Comparison of ENCODE assay signal across 8 cellular contexts in the genomic region with DNA sequence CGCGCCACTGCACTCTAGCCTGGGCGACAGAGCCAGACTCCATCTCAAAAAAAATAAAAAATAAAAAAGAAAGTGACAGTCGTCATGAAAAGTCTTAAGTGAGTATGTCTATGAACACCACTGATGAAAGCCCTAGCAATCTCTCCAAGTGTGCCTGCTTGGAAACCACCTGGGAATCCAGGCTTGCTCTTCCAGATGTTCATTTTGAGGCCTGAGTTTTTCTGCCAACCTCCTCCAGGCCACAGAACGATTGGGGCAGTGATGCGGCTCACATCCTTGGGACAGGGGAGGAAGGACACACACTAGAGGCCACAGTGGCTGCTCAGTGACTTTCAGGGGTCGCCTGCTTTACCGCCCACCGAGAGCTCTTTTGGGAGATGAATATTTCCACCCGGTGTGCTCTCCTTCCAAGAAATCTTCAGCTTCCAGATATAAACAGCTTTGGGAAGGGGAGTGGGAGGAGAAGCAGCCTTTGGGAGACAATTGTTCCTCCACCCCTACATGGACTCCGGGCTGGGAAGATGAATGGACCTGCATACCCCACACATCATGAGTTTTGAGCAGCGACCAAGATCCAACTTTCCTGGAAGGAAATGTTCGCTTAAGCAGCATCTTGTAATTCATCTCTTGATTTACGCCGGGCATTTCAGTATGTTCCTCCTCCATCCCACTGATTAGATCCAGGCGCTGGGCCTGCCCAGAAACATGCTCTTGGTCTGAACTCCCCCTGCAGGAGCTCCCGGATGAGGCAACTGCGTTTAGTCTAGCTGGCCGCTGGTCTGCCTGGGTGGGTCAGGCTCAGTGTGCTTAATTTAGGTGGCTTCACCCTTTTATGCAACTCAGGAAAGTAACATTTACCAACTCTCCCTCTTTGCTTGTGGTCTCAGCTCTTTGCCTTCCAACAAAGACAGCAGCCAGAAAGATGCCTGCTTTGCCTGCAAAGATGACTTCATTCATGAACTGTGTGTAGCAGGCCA. TPM values are rescaled to one million over a fixed set of nuclear protein-coding genes. Genes with fewer than 3 reads are reported as not detected.
DNase-seq lines count a peak whose midpoint lies in the region; ATAC-seq, FAIRE-seq and TF ChIP-seq lines count a peak whose summit lies in the region.

No MANE protein-coding gene starts in this region.

- peaks cover 40% of the 10 kb centered on the region for H3K27me3 Mint-ChIP-seq in activated T-helper 1 cell treated with anti-CD3 and anti-CD28 coated beads, Interleukin-12 subunit alpha, Interleukin-12 subunit beta, Interleukin-2, Interleukin-4 antibody, amounts not matched to agents 30 ng/mL and 10 ng/mL and 1 ng/mL, durations not matched to agents 14 hours and 24 hours and 36 hours (ENCODE audit: insufficient read depth)

- ATAC-seq in A549, result peak; percentile 83 to 94

- H3K4me3 ChIP-seq in A549 (no peak overlapping the region), testis (no peak overlapping the region)

- intact Hi-C loops in testis (cut with DNase I; ENCODE audit: low total_unique reads), result loop anchor here (10.0 kb wide), 1 partner anchor 77 kb away; no protein-coding TSS in a partner anchor
- intact Hi-C loops in activated T-helper 1 cell treated with anti-CD3 and anti-CD28 coated beads, Interleukin-12 subunit alpha, Interleukin-12 subunit beta, Interleukin-2, Interleukin-4 antibody, amounts not matched to agents 30 ng/mL and 10 ng/mL and 1 ng/mL, durations not matched to agents 14 hours and 24 hours and 36 hours (cut with micrococcal nuclease), result loop anchor here (10.0 kb wide), 1 partner anchor 87 kb away; no protein-coding TSS in a partner anchor

- no peaks in the 10 kb centered on the region for H3K36me3 Mint-ChIP-seq in activated T-helper 1 cell treated with anti-CD3 and anti-CD28 coated beads, Interleukin-12 subunit alpha, Interleukin-12 subunit beta, Interleukin-2, Interleukin-4 antibody, amounts not matched to agents 30 ng/mL and 10 ng/mL and 1 ng/mL, durations not matched to agents 14 hours and 24 hours and 36 hours (ENCODE audit: low read depth)

- no peak for TF ChIP-seq EP300 in A549 (IDR thresholded peaks at IDR 0.05)

- H3K4me1 Mint-ChIP-seq in activated T-helper 1 cell treated with anti-CD3 and anti-CD28 coated beads, Interleukin-12 subunit alpha, Interleukin-12 subunit beta, Interleukin-2, Interleukin-4 antibody, amounts not matched to agents 30 ng/mL and 10 ng/mL and 1 ng/mL, durations not matched to agents 14 hours and 24 hours and 36 hours (ENCODE audit: low read depth), result no peaks in the 10 kb centered on the region

- DNase-seq in A549 (ENCODE audit: low read depth in 1 of 2, low spot score in 1 of 2) (peak; percentile 40 to 60), HTR-8/SVneo (ENCODE audit: insufficient read length, low spot score) (peak; percentile 73), amniotic epithelial cell (ENCODE audit: low read depth) (peak; percentile 95), iPS-NIHi11 (ENCODE audit: low spot score) (peak; percentile 67), testis (peak; percentile 88), activated T-cell treated with anti-CD3 and anti-CD28 coated beads for 4 hours (no peak), NCI-H2171 (lab: John Stamatoyannopoulos, UW) (no peak)
- DNase-seq in activated T-helper 1 cell treated with anti-CD3 and anti-CD28 coated beads, Interleukin-12 subunit alpha, Interleukin-12 subunit beta, Interleukin-2, Interleukin-4 antibody, amounts not matched to agents 30 ng/mL and 10 ng/mL and 1 ng/mL, durations not matched to agents 14 hours and 24 hours and 36 hours (ENCODE audit: low spot score), result no peak

- POLR2A ChIA-PET in A549 (lab: Yijun Ruan, JAX), result interaction anchor here (0.8 kb wide), 1 partner anchor 272 kb away, joined by 3 read pairs; the partner anchor contains the start of gene NCL

- peak; percentile 41; the same call in 2 of the 3 replicates for TF ChIP-seq CTCF in A549 (IDR thresholded peaks at IDR 0.05)
- peak; percentile 55 to 67 (median 64) for TF ChIP-seq CTCF in testis (IDR thresholded peaks at IDR 0.05)

- peak; percentile 44 to 64; a peak in 4 of 5 replicates for TF ChIP-seq RAD21 in A549 (conservative IDR thresholded peaks at IDR 0.05 in 1 of 2, IDR thresholded peaks at IDR 0.05 in 1 of 2)

- no peaks in the 10 kb centered on the region for H3K36me3 ChIP-seq in testis (ENCODE audit: low read depth, missing control alignments)

- no peak for TF ChIP-seq POLR2A in A549 (IDR thresholded peaks at IDR 0.05; ENCODE audit: low read length)
- TF ChIP-seq POLR2A in testis (IDR thresholded peaks at IDR 0.05), result no peak

- H3K9me3 ChIP-seq in A549, result no peaks in the 10 kb centered on the region
- no peaks in the 10 kb centered on the region for H3K9me3 ChIP-seq in testis

- H3K4me1 ChIP-seq in A549, result no peaks in the 10 kb centered on the region
- peaks cover 31% of the 10 kb centered on the region for H3K4me1 ChIP-seq in testis

- WGBS in A549 (ENCODE audit: missing lambda C conversion rate), result 63% methylated on average over 19 of the region's 19 CpGs
- WGBS in testis, 2 donors, result 50 to 53% methylated on average over 19 of the region's 19 CpGs

- no peak overlapping the region for H3K4me3 Mint-ChIP-seq in activated T-helper 1 cell treated with anti-CD3 and anti-CD28 coated beads, Interleukin-12 subunit alpha, Interleukin-12 subunit beta, Interleukin-2, Interleukin-4 antibody, amounts not matched to agents 30 ng/mL and 10 ng/mL and 1 ng/mL, durations not matched to agents 14 hours and 24 hours and 36 hours

- CTCF ChIA-PET in A549 (lab: Yijun Ruan, JAX), result interaction anchor here (0.6 to 4.3 kb wide), 20 partner anchors 9 to 1403 kb away, joined by 3 to 39 read pairs (median 4); partner anchors contain the start of gene HTR2B

- H3K27ac ChIP-seq in A549, result 0 out of 6 replicates have a peak overlapping the region, but pooled peaks of 1 of the 2 experiments have one; percentile 24
- peak overlapping the region; percentile 91 to 92 for H3K27ac ChIP-seq in testis

- H3K4me2 ChIP-seq in A549, result no peak overlapping the region

- FAIRE-seq in A549 (lab: Jason Lieb, UNC) (no peak), HTR-8/SVneo (lab: Jason Lieb, UNC) (peak; percentile 88)

- H3K27me3 ChIP-seq in testis, result no peaks in the 10 kb centered on the region

- no peak overlapping the region for H3K27ac Mint-ChIP-seq in activated T-helper 1 cell treated with anti-CD3 and anti-CD28 coated beads, Interleukin-12 subunit alpha, Interleukin-12 subunit beta, Interleukin-2, Interleukin-4 antibody, amounts not matched to agents 30 ng/mL and 10 ng/mL and 1 ng/mL, durations not matched to agents 14 hours and 24 hours and 36 hours

- H3K9me3 Mint-ChIP-seq in activated T-helper 1 cell treated with anti-CD3 and anti-CD28 coated beads, Interleukin-12 subunit alpha, Interleukin-12 subunit beta, Interleukin-2, Interleukin-4 antibody, amounts not matched to agents 30 ng/mL and 10 ng/mL and 1 ng/mL, durations not matched to agents 14 hours and 24 hours and 36 hours, result no peaks in the 10 kb centered on the region

TF ChIP-seq in A549, 52 proteins besides CTCF, POLR2A, EP300 and RAD21:
- TF ChIP-seq FOSB (CRISPR knock-in tag; IDR thresholded peaks at IDR 0.05), result no peak
- peak; percentile 56 for TF ChIP-seq SMC3 (IDR thresholded peaks at IDR 0.05)

RNA-seq across cellular contexts. Expression of gene ARMC9, which starts 6.2 kb away (rescaled TPM):
- polyA plus RNA-seq in A549 (2011; rRNA removed) (13.1 and 14.1 TPM in 2 replicates), A549 (2017; fragmentation: RNase III; extraction: RNeasy Plus Mini Kit Qiagen cat#74134 plus additional on column Dnase treatment) (11.7 to 13.3 TPM (median 12.0 TPM) in 3 replicates), testis (ENCODE audit: insufficient read depth, low read depth, low replicate concordance) (35.0 TPM)
- polyA plus RNA-seq in A549 (2012; cell fraction: cytosol; rRNA removed), result 17.6 and 19.0 TPM in 2 replicates
- polyA plus RNA-seq in A549 (2012; cell fraction: nucleus; rRNA removed), result 21.5 and 24.3 TPM in 2 replicates
- polyA minus RNA-seq in A549 (2011; rRNA and poly(A)+ RNA removed), result 23.2 and 25.3 TPM in 2 replicates
- 10 to 100 TPM; 47.5 to 49.7 TPM for total RNA-seq in testis
- 2.2 and 3.8 TPM in 2 replicates for total RNA-seq in activated T-helper 1 cell treated with anti-CD3 and anti-CD28 coated beads, Interleukin-12 subunit alpha, Interleukin-12 subunit beta, Interleukin-2, Interleukin-4 antibody, amounts not matched to agents 30 ng/mL and 10 ng/mL and 1 ng/mL, durations not matched to agents 14 hours and 24 hours and 36 hours

Comparison
In these comparisons a context has a peak if more than half of its experiments do, and no peak if none do; other contexts are left out.
1. DNase-seq: peak in A549 (2 of 2), HTR-8/SVneo (single experiment), amniotic epithelial cell (single experiment), iPS-NIHi11 (single experiment) and testis (single experiment); none in activated T-cell treated with anti-CD3 and anti-CD28 coated beads for 4 hours (single experiment), activated T-helper 1 cell treated with anti-CD3 and anti-CD28 coated beads, Interleukin-12 subunit alpha, Interleukin-12 subunit beta, Interleukin-2, Interleukin-4 antibody, amounts not matched to agents 30 ng/mL and 10 ng/mL and 1 ng/mL, durations not matched to agents 14 hours and 24 hours and 36 hours (single experiment) and NCI-H2171 (single experiment).
2. RNA of gene ARMC9, which starts 6.2 kb away (total RNA-seq): 47.5 to 49.7 TPM in testis; 2.2 to 3.8 TPM in activated T-helper 1 cell treated with anti-CD3 and anti-CD28 coated beads, Interleukin-12 subunit alpha, Interleukin-12 subunit beta, Interleukin-2, Interleukin-4 antibody, amounts not matched to agents 30 ng/mL and 10 ng/mL and 1 ng/mL, durations not matched to agents 14 hours and 24 hours and 36 hours; every median in the first group is over 10 times any median in the second.